Comparison of ENCODE assay signal across 20 cellular contexts in genomic region chr11:121936781-121937447, GRCh38.
DNase-seq lines count a peak whose midpoint lies in the region; ATAC-seq and TF ChIP-seq lines count a peak whose summit lies in the region.
"Had no signal": no experiment of that assay in that cellular context is flagged by ENCODE, and none has a peak within 500 bp of the region (broad histone marks: within the 10 kb centered on the region; RNA-seq: fewer than 3 reads in every experiment).

No MANE protein-coding gene starts in this region.

- H3K36me3 ChIP-seq in HCT116 (ENCODE audit: control insufficient read depth in 1 of 2, insufficient read depth in 2 of 2, low read length in 2 of 2) (no peaks in the 10 kb centered on the region), sigmoid colon (no peaks in the 10 kb centered on the region)
- H3K36me3 ChIP-seq: adrenal gland, colonic mucosa, left ventricle myocardium inferior had no signal

- no peak for TF ChIP-seq RAD21 in HCT116 (IDR thresholded peaks at IDR 0.05; ENCODE audit: low read depth)

- no peaks in the 10 kb centered on the region for H3K27me3 ChIP-seq in HCT116 (ENCODE audit: insufficient read depth, low read length)
- H3K27me3 ChIP-seq in sigmoid colon, result no peaks in the 10 kb centered on the region
- H3K27me3 ChIP-seq: adrenal gland, colonic mucosa had no signal

- TF ChIP-seq EP300 in sigmoid colon (IDR thresholded peaks at IDR 0.05), result no peak

- peaks cover 6% of the 10 kb centered on the region for H3K27me3 Mint-ChIP-seq in type B pancreatic cell

- POLR2A ChIA-PET in AG04449 (lab: Yijun Ruan, JAX), result interaction anchor here (0.6 to 1.4 kb wide), 6 partner anchors 27 to 282 kb away, joined by 3 to 5 read pairs (median 3); no protein-coding TSS in a partner anchor
- POLR2A ChIA-PET in HCT116 (lab: Charles Lee), result no interaction called here

- H3K9me2 ChIP-seq in HCT116 (ENCODE audit: insufficient read depth), result no peaks in the 10 kb centered on the region

- no peak overlapping the region for H3K9ac ChIP-seq in HCT116 (ENCODE audit: low read length)

- CTCF ChIA-PET in AG04449 (lab: Yijun Ruan, JAX), result interaction anchor here (1.9 kb wide), 1 partner anchor 281 kb away, joined by 9 read pairs; no protein-coding TSS in a partner anchor
- CTCF ChIA-PET in HCT116 (lab: Charles Lee), result no interaction called here

- DNase-seq in AG04449 (ENCODE audit: low read depth, low spot score), result peak; percentile 66
- DNase-seq in HCT116 (ENCODE audit: low read depth, low spot score), result no peak
- peak; percentile 53 for DNase-seq in fibroblast of peridontal ligament (ENCODE audit: extremely low read depth)
- DNase-seq in type B pancreatic cell (ENCODE audit: extremely low spot score, unreplicated experiment), result no peak
- DNase-seq in sigmoid colon, result no peak
- DNase-seq in effector CD8-positive, alpha-beta T cell (lab: John Stamatoyannopoulos, UW), result no peak
- DNase-seq: activated CD8-positive, alpha-beta T cell treated with anti-CD3 and anti-CD28 coated beads, Interleukin-2, amount 10 ng/mL, durations not matched to agents 7 days and 5 days; adrenal gland; colonic mucosa; Kasumi-1; left ventricle myocardium inferior; NCI-H1694; NCI-H446 treated with DMSO at 0.1 percent for 48 hours; posterior cingulate gyrus; stimulated activated naive CD8-positive, alpha-beta T cell treated with anti-CD3 and anti-CD28 coated beads, Interleukin-15, Interleukin-2, amounts not matched to agents 100 U/mL and 50 U/mL, for 24 hours had no signal

- TF ChIP-seq CTCF in AG04449 (IDR thresholded peaks at IDR 0.05; ENCODE audit: insufficient read depth, low read length, missing control alignments) (no peak), HCT116 (IDR thresholded peaks at IDR 0.05 in 2 of 3, conservative IDR thresholded peaks at IDR 0.05 in 1 of 3; ENCODE audit: borderline replicate concordance in 1 of 3, insufficient read depth in 1 of 3, low read depth in 2 of 3, low read length in 2 of 3) (no peak), type B pancreatic cell (conservative IDR thresholded peaks at IDR 0.05) (no peak), sigmoid colon (IDR thresholded peaks at IDR 0.05) (no peak)

- no peaks in the 10 kb centered on the region for H3K79me2 ChIP-seq in HCT116 (ENCODE audit: insufficient read depth, low read length)

- RAD21 ChIA-PET in HCT116 (lab: Charles Lee; ENCODE audit: low non-redundant PET in 1 of 2, low total read pairs in 2 of 2, uncharacterized antibody in 2 of 2, unreplicated experiment in 2 of 2), result no interaction called here

- H3K4me1 ChIP-seq in HCT116 (ENCODE audit: control insufficient read depth in 1 of 2, insufficient read depth in 2 of 2, low read length in 2 of 2), result peaks cover 0 to 7% of the 10 kb centered on the region in 2 experiments; a peak in 1 of 4 replicates
- H3K4me1 ChIP-seq in sigmoid colon, result no peaks in the 10 kb centered on the region
- H3K4me1 ChIP-seq: adrenal gland, colonic mucosa, left ventricle myocardium inferior had no signal

- no peak overlapping the region for H3K4me3 Mint-ChIP-seq in type B pancreatic cell
- H3K4me3 Mint-ChIP-seq: activated CD8-positive, alpha-beta T cell treated with anti-CD3 and anti-CD28 coated beads, Interleukin-2, amount 10 ng/mL, durations not matched to agents 7 days and 5 days; activated T-helper 1 cell treated with anti-CD3 and anti-CD28 coated beads, Interleukin-12 subunit alpha, Interleukin-12 subunit beta, Interleukin-2, Interleukin-4 antibody, amounts not matched to agents 30 ng/mL and 10 ng/mL and 1 ng/mL, durations not matched to agents 14 hours and 24 hours and 36 hours had no signal

- peaks cover 10% of the 10 kb centered on the region for H3K4me1 Mint-ChIP-seq in type B pancreatic cell (ENCODE audit: unreplicated experiment)

- intact Hi-C loops in HCT116 (cut with micrococcal nuclease), result no loop called here
- intact Hi-C loops in sigmoid colon (cut with DNase I), result no loop called here

- no peak overlapping the region for H2AFZ ChIP-seq in HCT116 (ENCODE audit: low read depth, low read length, poor library complexity, severe bottlenecking)

- no peaks in the 10 kb centered on the region for H3K36me3 Mint-ChIP-seq in type B pancreatic cell

- ATAC-seq in HCT116 (peak; percentile 46; the same call in 1 of the 2 replicates), SK-N-SH treated with all-trans-retinoic acid at 6 μM for 48 hours (peak; percentile 77), GM18873 (IDR thresholded peaks at IDR 0.05; ENCODE audit: low FRiP score, unreplicated experiment) (no peak)
- ATAC-seq: activated CD8-positive, alpha-beta T cell treated with anti-CD3 and anti-CD28 coated beads, Interleukin-2, amount 10 ng/mL, durations not matched to agents 7 days and 5 days; esophagus mucosa; stimulated activated naive CD8-positive, alpha-beta T cell treated with anti-CD3 and anti-CD28 coated beads, Interleukin-15, Interleukin-2, amounts not matched to agents 100 U/mL and 50 U/mL, for 24 hours had no signal

- H3K4me2 ChIP-seq in HCT116 (ENCODE audit: low read length), result no peak overlapping the region

- no peaks in the 10 kb centered on the region for H4K20me1 ChIP-seq in HCT116 (ENCODE audit: insufficient read depth)

- 71 to 72% methylated on average over 5 of the region's 5 CpGs for WGBS in sigmoid colon, 2 donors

- no peak overlapping the region for H3K4me3 ChIP-seq in AG04449 (ENCODE audit: low read depth, low read length)
- no peak overlapping the region for H3K4me3 ChIP-seq in HCT116 (replicated peaks in 1 of 2; ENCODE audit: low read depth in 1 of 2, low read length in 2 of 2)
- H3K4me3 ChIP-seq in sigmoid colon, result no peak overlapping the region
- H3K4me3 ChIP-seq: adrenal gland, colonic mucosa, left ventricle myocardium inferior had no signal

- no TSS peak for BruUV-seq in HCT116 (replicated peaks; lab: Mats Ljungman, UMichigan)

- H3K9me3 Mint-ChIP-seq in type B pancreatic cell, result no peaks in the 10 kb centered on the region
- H3K9me3 Mint-ChIP-seq: activated T-helper 1 cell treated with anti-CD3 and anti-CD28 coated beads, Interleukin-12 subunit alpha, Interleukin-12 subunit beta, Interleukin-2, Interleukin-4 antibody, amounts not matched to agents 30 ng/mL and 10 ng/mL and 1 ng/mL, durations not matched to agents 14 hours and 24 hours and 36 hours had no signal

- H3K9me3 ChIP-seq in HCT116 (ENCODE audit: control insufficient read depth in 1 of 2, insufficient read depth in 1 of 2, low read depth in 1 of 2, low read length in 2 of 2), result no peaks in the 10 kb centered on the region
- H3K9me3 ChIP-seq in sigmoid colon, result no peaks in the 10 kb centered on the region
- H3K9me3 ChIP-seq: adrenal gland, colonic mucosa, left ventricle myocardium inferior had no signal

- no peak overlapping the region for H3K27ac Mint-ChIP-seq in type B pancreatic cell
- H3K27ac Mint-ChIP-seq: activated CD8-positive, alpha-beta T cell treated with anti-CD3 and anti-CD28 coated beads, Interleukin-2, amount 10 ng/mL, durations not matched to agents 7 days and 5 days; activated T-helper 1 cell treated with anti-CD3 and anti-CD28 coated beads, Interleukin-12 subunit alpha, Interleukin-12 subunit beta, Interleukin-2, Interleukin-4 antibody, amounts not matched to agents 30 ng/mL and 10 ng/mL and 1 ng/mL, durations not matched to agents 14 hours and 24 hours and 36 hours had no signal

- TF ChIP-seq POLR2A in HCT116 (IDR thresholded peaks at IDR 0.05; ENCODE audit: borderline replicate concordance, extremely low read depth, insufficient read depth, insufficient read length) (no peak), sigmoid colon (IDR thresholded peaks at IDR 0.05) (no peak)

- H3K27ac ChIP-seq in HCT116 (ENCODE audit: low read depth, low read length), result no peak overlapping the region
- H3K27ac ChIP-seq in sigmoid colon, result no peak overlapping the region
- H3K27ac ChIP-seq: adrenal gland, colonic mucosa, HL-60, left ventricle myocardium inferior had no signal

TF ChIP-seq in HCT116, 20 proteins besides CTCF, POLR2A, EP300 and RAD21 (continues in another document):
- TF ChIP-seq EZH2phosphoT487 (IDR thresholded peaks at IDR 0.05; ENCODE audit: borderline replicate concordance) (no peak), POLR2AphosphoS5 (IDR thresholded peaks at IDR 0.05; ENCODE audit: low read depth, low read length) (no peak), EZH2 (IDR thresholded peaks at IDR 0.05) (no peak), JUND (IDR thresholded peaks at IDR 0.05) (no peak)
- TF ChIP-seq, protein P1, sequence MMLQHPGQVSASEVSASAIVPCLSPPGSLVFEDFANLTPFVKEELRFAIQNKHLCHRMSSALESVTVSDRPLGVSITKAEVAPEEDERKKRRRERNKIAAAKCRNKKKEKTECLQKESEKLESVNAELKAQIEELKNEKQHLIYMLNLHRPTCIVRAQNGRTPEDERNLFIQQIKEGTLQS (IDR thresholded peaks at IDR 0.05), result no peak

TF ChIP-seq in SK-N-SH treated with all-trans-retinoic acid at 6 μM for 48 hours, 23 proteins besides CTCF, POLR2A, EP300 and RAD21:
- TF ChIP-seq TCF4 (CRISPR knock-in tag; IDR thresholded peaks at IDR 0.05; ENCODE audit: borderline replicate concordance) (no peak), ISL1 (CRISPR knock-in tag; IDR thresholded peaks at IDR 0.05) (peak; percentile 40), ZC3H10 (CRISPR knock-in tag; IDR thresholded peaks at IDR 0.05) (0 out of 2 replicates have a peak, but pooled peaks have one; percentile 9)

Comparison
In these comparisons a context has a peak if more than half of its experiments do, and no peak if none do; other contexts are left out.
1. DNase-seq: peak in AG04449 (single experiment) and fibroblast of peridontal ligament (single experiment); none in HCT116 (single experiment), type B pancreatic cell (single experiment), sigmoid colon (single experiment) and effector CD8-positive, alpha-beta T cell (single experiment).